In genomic region chr1:25094229-25094628, GRCh38 we compare ENCODE assay signal across 19 cellular contexts.
DNase-seq lines count a peak whose midpoint lies in the region; ATAC-seq, FAIRE-seq and TF ChIP-seq lines count a peak whose summit lies in the region.
"Had no signal": no experiment of that assay in that cellular context is flagged by ENCODE, and none has a peak within 500 bp of the region (broad histone marks: within the 10 kb centered on the region; RNA-seq: fewer than 3 reads in every experiment).

No MANE protein-coding gene starts in this region.

- no peak overlapping the region for H3K27ac ChIP-seq in CD8-positive, alpha-beta memory T cell (ENCODE audit: low read depth, low read length)
- H3K27ac ChIP-seq in HEK293 (ENCODE audit: extremely low read depth, low read depth, low read length) (no peak overlapping the region), K562 (ENCODE audit: extremely low read depth, low read depth, low read length) (no peak overlapping the region)
- no peak overlapping the region for H3K27ac ChIP-seq in CD8-positive, alpha-beta T cell (ENCODE audit: low read depth, low read length)
- H3K27ac ChIP-seq: BLaER1 treated with 17β-estradiol and CSF1 and Interleukin-3, amounts not matched to agents 10 nM and 100 nM; GM23248; KMS-11 had no signal

- no peaks in the 10 kb centered on the region for H3K79me2 ChIP-seq in K562 (ENCODE audit: control insufficient read depth, insufficient read depth, low read length)

- no peaks in the 10 kb centered on the region for H3K9me1 ChIP-seq in K562 (ENCODE audit: control insufficient read depth, insufficient read depth, low read length)

- H3K4me3 Mint-ChIP-seq in CD8-positive, alpha-beta memory T cell = peak overlapping the region in 3 of 7 donors; percentile 8 to 29 (median 15)
- H3K4me3 Mint-ChIP-seq in naive thymus-derived CD8-positive, alpha-beta T cell = peak overlapping the region in 4 of 10 donors; percentile 4 to 68 (median 49)
- no peak overlapping the region for H3K4me3 Mint-ChIP-seq in activated CD8-positive, alpha-beta T cell treated with anti-CD3 and anti-CD28 coated beads for 36 hours
- no peak overlapping the region for H3K4me3 Mint-ChIP-seq in CD8-positive, alpha-beta T cell
- H3K4me3 Mint-ChIP-seq: B cell, HFFc6 had no signal

- no peak overlapping the region for H3K9ac ChIP-seq in K562 (ENCODE audit: insufficient read depth in 1 of 2, low read depth in 2 of 2, low read length in 2 of 2)
- H3K9ac ChIP-seq: BLaER1 treated with 17β-estradiol and CSF1 and Interleukin-3, amounts not matched to agents 10 nM and 100 nM; GM23248; KMS-11 had no signal

- peaks cover 0 to 2% (median 0%) of the 10 kb centered on the region in 3 donors for H3K36me3 Mint-ChIP-seq in CD8-positive, alpha-beta memory T cell
- H3K36me3 Mint-ChIP-seq in naive thymus-derived CD8-positive, alpha-beta T cell = no peaks in the 10 kb centered on the region
- H3K36me3 Mint-ChIP-seq in activated CD8-positive, alpha-beta T cell treated with anti-CD3 and anti-CD28 coated beads for 36 hours (ENCODE audit: low read depth) = peaks cover 13% of the 10 kb centered on the region
- no peaks in the 10 kb centered on the region for H3K36me3 Mint-ChIP-seq in CD8-positive, alpha-beta T cell

- WGBS in K562 (ENCODE audit: insufficient coverage, low coverage, missing lambda C conversion rate) = 16% methylated on average over 3 of the region's 3 CpGs

- H2AFZ ChIP-seq in K562 (ENCODE audit: low read depth, low read length) = no peak overlapping the region
- H2AFZ ChIP-seq: GM23248 had no signal

- no peak overlapping the region for H3K4me2 ChIP-seq in K562 (ENCODE audit: insufficient read depth, low read length)
- H3K4me2 ChIP-seq: KMS-11 had no signal

- BruUV-seq in K562 (replicated peaks; lab: Mats Ljungman, UMichigan) = no TSS peak

- peaks cover 54% of the 10 kb centered on the region for H3K4me1 ChIP-seq in CD8-positive, alpha-beta memory T cell (ENCODE audit: insufficient read depth, low read length)
- H3K4me1 ChIP-seq in HEK293 (ENCODE audit: control insufficient read depth, insufficient read depth, low read length) (no peaks in the 10 kb centered on the region), K562 (replicated peaks in 1 of 2; ENCODE audit: control insufficient read depth in 2 of 2, insufficient read depth in 2 of 2, low read length in 2 of 2) (peaks cover 0 to 4% of the 10 kb centered on the region in 2 experiments; a peak in 2 of 5 replicates)
- peaks cover 51% of the 10 kb centered on the region for H3K4me1 ChIP-seq in CD8-positive, alpha-beta T cell (ENCODE audit: insufficient read depth, low read length)
- H3K4me1 ChIP-seq: Caco-2 had no signal

- no peak for FAIRE-seq in K562 (lab: Jason Lieb, UNC)
- FAIRE-seq: D721Med, H54 had no signal

- DNase-seq in CD8-positive, alpha-beta memory T cell = no peak
- no peak for DNase-seq in K562 (ENCODE audit: extremely low read depth in 1 of 4, low spot score in 3 of 4)
- DNase-seq in naive thymus-derived CD8-positive, alpha-beta T cell = no peak
- DNase-seq in activated CD8-positive, alpha-beta T cell treated with anti-CD3 and anti-CD28 coated beads for 36 hours = no peak
- no peak for DNase-seq in activated T-cell treated with anti-CD3 and anti-CD28 coated beads, Interleukin-2, amount 50 U/mL, for 1 hour
- DNase-seq in NCI-H1092 (lab: John Stamatoyannopoulos, UW) = no peak
- DNase-seq in CD8-positive, alpha-beta T cell = no peak
- DNase-seq: 8988T, Caco-2, GDM1, GM23248, HCEC 1CT, HFFc6 had no signal

- no peak for ATAC-seq in K562
- no peak for ATAC-seq in naive thymus-derived CD8-positive, alpha-beta T cell
- no peak for ATAC-seq in activated CD8-positive, alpha-beta T cell treated with anti-CD3 and anti-CD28 coated beads for 36 hours
- ATAC-seq in CD8-positive, alpha-beta T cell = no peak

- H4K20me1 ChIP-seq in K562 (replicated peaks; ENCODE audit: control insufficient read depth, insufficient read depth, low read length) = no peaks in the 10 kb centered on the region
- H4K20me1 ChIP-seq: BLaER1 treated with 17β-estradiol and CSF1 and Interleukin-3, amounts not matched to agents 10 nM and 100 nM had no signal

- H3K27me3 ChIP-seq in CD8-positive, alpha-beta memory T cell (ENCODE audit: insufficient read depth, low read length, poor library complexity, severe bottlenecking) = no peaks in the 10 kb centered on the region
- H3K27me3 ChIP-seq in K562 (ENCODE audit: control insufficient read depth in 2 of 2, insufficient read depth in 2 of 2, low read length in 2 of 2) = peaks cover 2 to 44% of the 10 kb centered on the region in 2 experiments; a peak in 3 of 5 replicates
- no peaks in the 10 kb centered on the region for H3K27me3 ChIP-seq in CD8-positive, alpha-beta T cell (ENCODE audit: insufficient read depth, low read length)
- H3K27me3 ChIP-seq: BLaER1 treated with 17β-estradiol and CSF1 and Interleukin-3, amounts not matched to agents 10 nM and 100 nM had no signal

- peaks cover 0 to 2% of the 10 kb centered on the region in 2 donors for H3K27me3 Mint-ChIP-seq in CD8-positive, alpha-beta memory T cell
- peaks cover 0 to 3% (median 0%) of the 10 kb centered on the region in 5 donors for H3K27me3 Mint-ChIP-seq in naive thymus-derived CD8-positive, alpha-beta T cell
- no peaks in the 10 kb centered on the region for H3K27me3 Mint-ChIP-seq in activated CD8-positive, alpha-beta T cell treated with anti-CD3 and anti-CD28 coated beads for 36 hours
- H3K27me3 Mint-ChIP-seq in CD8-positive, alpha-beta T cell (ENCODE audit: low read depth) = no peaks in the 10 kb centered on the region
- H3K27me3 Mint-ChIP-seq: B cell had no signal

- TF ChIP-seq EP300 in K562 (IDR thresholded peaks at IDR 0.05; ENCODE audit: low read length) = no peak

- intact Hi-C loops in K562 (cut with micrococcal nuclease) = no loop called here
- intact Hi-C loops in activated CD8-positive, alpha-beta T cell treated with anti-CD3 and anti-CD28 coated beads for 36 hours (cut with micrococcal nuclease) = no loop called here
- intact Hi-C loops in CD8-positive, alpha-beta T cell (cut with DNase I, micrococcal nuclease) = no loop called here

- H3K9me3 Mint-ChIP-seq in CD8-positive, alpha-beta memory T cell = no peaks in the 10 kb centered on the region
- peaks cover 0 to 1% (median 0%) of the 10 kb centered on the region in 9 donors for H3K9me3 Mint-ChIP-seq in naive thymus-derived CD8-positive, alpha-beta T cell
- H3K9me3 Mint-ChIP-seq in activated CD8-positive, alpha-beta T cell treated with anti-CD3 and anti-CD28 coated beads for 36 hours = peaks cover 25% of the 10 kb centered on the region
- no peaks in the 10 kb centered on the region for H3K9me3 Mint-ChIP-seq in CD8-positive, alpha-beta T cell

- TF ChIP-seq POLR2A in K562 (conservative IDR thresholded peaks at IDR 0.05) = no peak

- POLR2A ChIA-PET in CD8-positive, alpha-beta memory T cell (lab: Charles Lee) = no interaction called here
- POLR2A ChIA-PET in HEK293 (lab: Yijun Ruan, JAX) = no interaction called here
- POLR2A ChIA-PET in K562 (lab: Yijun Ruan, JAX) = interaction anchor here (1.0 kb wide), 1 partner anchor 14 kb away, joined by 5 read pairs; no protein-coding TSS in a partner anchor
- POLR2A ChIA-PET in naive thymus-derived CD8-positive, alpha-beta T cell (lab: Charles Lee) = interaction anchor here (0.8 to 1.1 kb wide), 3 partner anchors 129 to 246 kb away, joined by 3 read pairs; no protein-coding TSS in a partner anchor
- POLR2A ChIA-PET in activated CD8-positive, alpha-beta T cell treated with anti-CD3 and anti-CD28 coated beads for 36 hours (lab: Charles Lee) = interaction anchor here (0.6 to 2.7 kb wide), 4 partner anchors 9 to 131 kb away, joined by 3 to 9 read pairs (median 3); no protein-coding TSS in a partner anchor
- POLR2A ChIA-PET in CD8-positive, alpha-beta T cell (lab: Charles Lee) = no interaction called here

- H3K4me1 Mint-ChIP-seq in CD8-positive, alpha-beta memory T cell = peaks cover 58 to 83% (median 62%) of the 10 kb centered on the region in 3 donors
- peaks cover 42 to 69% (median 63%) of the 10 kb centered on the region in 4 donors for H3K4me1 Mint-ChIP-seq in naive thymus-derived CD8-positive, alpha-beta T cell
- peaks cover 63% of the 10 kb centered on the region for H3K4me1 Mint-ChIP-seq in activated CD8-positive, alpha-beta T cell treated with anti-CD3 and anti-CD28 coated beads for 36 hours (ENCODE audit: low read depth)
- peaks cover 58% of the 10 kb centered on the region for H3K4me1 Mint-ChIP-seq in CD8-positive, alpha-beta T cell (ENCODE audit: low read depth)

- TF ChIP-seq CTCF in HEK293 (tag by site-specific recombination; IDR thresholded peaks at IDR 0.05) (no peak), K562 (IDR thresholded peaks at IDR 0.05 in 2 of 3, conservative IDR thresholded peaks at IDR 0.05 in 1 of 3; ENCODE audit: insufficient read depth in 2 of 3, low read depth in 1 of 3, low read length in 3 of 3) (no peak)
- TF ChIP-seq CTCF in activated CD8-positive, alpha-beta T cell treated with anti-CD3 and anti-CD28 coated beads for 36 hours (IDR thresholded peaks at IDR 0.05) = no peak
- TF ChIP-seq CTCF in CD8-positive, alpha-beta T cell (IDR thresholded peaks at IDR 0.05) = no peak

- no peaks in the 10 kb centered on the region for H3K36me3 ChIP-seq in CD8-positive, alpha-beta memory T cell (ENCODE audit: insufficient read depth, low read length)
- no peaks in the 10 kb centered on the region for H3K36me3 ChIP-seq in HEK293 (ENCODE audit: control insufficient read depth in 2 of 2, insufficient read depth in 1 of 2, low read length in 2 of 2)
- no peaks in the 10 kb centered on the region for H3K36me3 ChIP-seq in K562 (ENCODE audit: control insufficient read depth, insufficient read depth, low read length)
- no peaks in the 10 kb centered on the region for H3K36me3 ChIP-seq in CD8-positive, alpha-beta T cell (ENCODE audit: insufficient read depth, low read length)
- H3K36me3 ChIP-seq: BLaER1 treated with 17β-estradiol and CSF1 and Interleukin-3, amounts not matched to agents 10 nM and 100 nM had no signal

- peak overlapping the region in 6 of 8 donors; percentile 33 to 87 (median 58) for H3K27ac Mint-ChIP-seq in CD8-positive, alpha-beta memory T cell
- peak overlapping the region in 6 of 10 donors; percentile 18 to 97 (median 71) for H3K27ac Mint-ChIP-seq in naive thymus-derived CD8-positive, alpha-beta T cell
- H3K27ac Mint-ChIP-seq in activated CD8-positive, alpha-beta T cell treated with anti-CD3 and anti-CD28 coated beads for 36 hours = no peak overlapping the region
- no peak overlapping the region for H3K27ac Mint-ChIP-seq in CD8-positive, alpha-beta T cell
- H3K27ac Mint-ChIP-seq: B cell, HFFc6 had no signal

- H3K4me3 ChIP-seq in CD8-positive, alpha-beta memory T cell (ENCODE audit: low read length) = no peak overlapping the region
- H3K4me3 ChIP-seq in HEK293 (ENCODE audit: low read depth, low read length) = no peak overlapping the region
- no peak overlapping the region for H3K4me3 ChIP-seq in K562
- H3K4me3 ChIP-seq in CD8-positive, alpha-beta T cell (ENCODE audit: low read depth, low read length) = no peak overlapping the region
- H3K4me3 ChIP-seq: BLaER1 treated with 17β-estradiol and CSF1 and Interleukin-3, amounts not matched to agents 10 nM and 100 nM; GM23248 had no signal

- no peaks in the 10 kb centered on the region for H3K9me3 ChIP-seq in CD8-positive, alpha-beta memory T cell (ENCODE audit: low read length)
- H3K9me3 ChIP-seq in HEK293 (ENCODE audit: control insufficient read depth, insufficient read depth, low read depth, low read length) (no peaks in the 10 kb centered on the region), K562 (replicated peaks; ENCODE audit: control insufficient read depth, insufficient read depth, low read depth, low read length) (no peaks in the 10 kb centered on the region; the same call in 1 of the 2 replicates)
- no peaks in the 10 kb centered on the region for H3K9me3 ChIP-seq in CD8-positive, alpha-beta T cell (ENCODE audit: low read length)
- H3K9me3 ChIP-seq: Caco-2 had no signal

- in situ Hi-C loops in K562 (cut with MboI) = no loop called here

- no peak for TF ChIP-seq RAD21 in K562 (CRISPR knock-in tag; conservative IDR thresholded peaks at IDR 0.05 in 1 of 2, IDR thresholded peaks at IDR 0.05 in 1 of 2)

- CTCF ChIA-PET in CD8-positive, alpha-beta memory T cell (lab: Charles Lee) = interaction anchor here (0.9 to 8.8 kb wide), 4 partner anchors 24 to 246 kb away, joined by 3 to 114 read pairs (median 6); no protein-coding TSS in a partner anchor
- CTCF ChIA-PET in HEK293 (lab: Yijun Ruan, JAX) = no interaction called here
- CTCF ChIA-PET in K562 (lab: Yijun Ruan, JAX; ENCODE audit: low intra/inter-chr PET ratio) = no interaction called here
- CTCF ChIA-PET in activated CD8-positive, alpha-beta T cell treated with anti-CD3 and anti-CD28 coated beads for 36 hours (lab: Charles Lee) = interaction anchor here (0.6 to 4.4 kb wide), 2 partner anchors 11 to 57 kb away, joined by 3 to 23 read pairs; no protein-coding TSS in a partner anchor
- CTCF ChIA-PET in CD8-positive, alpha-beta T cell (lab: Charles Lee) = interaction anchor here (1.2 to 8.4 kb wide), 2 partner anchors 57 to 130 kb away, joined by 3 to 53 read pairs; no protein-coding TSS in a partner anchor

Comparison
In these comparisons a context has a peak if more than half of its experiments do, and no peak if none do; other contexts are left out.
1. H3K27ac Mint-ChIP-seq: peak in CD8-positive, alpha-beta memory T cell (6 of 8) and naive thymus-derived CD8-positive, alpha-beta T cell (6 of 10); none in activated CD8-positive, alpha-beta T cell treated with anti-CD3 and anti-CD28 coated beads for 36 hours (single experiment) and CD8-positive, alpha-beta T cell (single experiment).
2. CTCF ChIA-PET loops: an anchor here in CD8-positive, alpha-beta memory T cell (0.9 to 8.8 kb wide), activated CD8-positive, alpha-beta T cell treated with anti-CD3 and anti-CD28 coated beads for 36 hours (0.6 to 4.4 kb wide) and CD8-positive, alpha-beta T cell (1.2 to 8.4 kb wide); none called in HEK293 and K562.
3. POLR2A ChIA-PET loops: an anchor here in K562 (1.0 kb wide), naive thymus-derived CD8-positive, alpha-beta T cell (0.8 to 1.1 kb wide) and activated CD8-positive, alpha-beta T cell treated with anti-CD3 and anti-CD28 coated beads for 36 hours (0.6 to 2.7 kb wide); none called in CD8-positive, alpha-beta memory T cell, HEK293 and CD8-positive, alpha-beta T cell.